ENCODE assay signal across 27 cellular contexts in the genomic region with DNA sequence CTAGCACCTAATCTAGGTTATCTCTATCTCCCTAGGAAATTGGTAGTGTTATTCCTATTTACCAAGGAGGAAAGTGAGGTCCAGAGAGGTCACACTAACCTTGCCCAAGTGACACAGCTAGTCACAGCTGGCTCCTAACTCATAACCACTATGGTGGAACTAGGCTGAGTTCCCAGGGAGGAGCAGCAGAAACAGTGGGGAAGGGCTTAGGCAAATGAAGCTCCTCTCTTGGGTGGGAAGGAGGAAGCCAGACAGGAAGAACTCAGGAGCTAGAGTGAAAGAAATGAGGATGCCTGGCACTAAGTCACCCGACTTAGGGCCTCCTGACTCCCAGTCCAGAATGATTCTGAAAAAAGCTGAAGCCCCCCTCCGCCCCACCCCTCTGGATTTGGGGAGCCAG. TPM values are rescaled to one million over a fixed set of nuclear protein-coding genes. Genes with fewer than 3 reads are reported as not detected.
DNase-seq lines count a peak whose midpoint lies in the region; ATAC-seq and TF ChIP-seq lines count a peak whose summit lies in the region.
"Had no signal": no experiment of that assay in that cellular context is flagged by ENCODE, and none has a peak within 500 bp of the region (broad histone marks: within the 10 kb centered on the region; RNA-seq: fewer than 3 reads in every experiment).

No MANE protein-coding gene starts in this region.

- TF ChIP-seq EP300 in esophagus muscularis mucosa (IDR thresholded peaks at IDR 0.05): no peak

- peaks cover 38% of the 10 kb centered on the region for H3K4me1 ChIP-seq in HUES48 (ENCODE audit: control insufficient read depth, insufficient read depth, low read length)
- peaks cover 21 to 28% (median 22%) of the 10 kb centered on the region in 4 donors for H3K4me1 ChIP-seq in esophagus muscularis mucosa

- H3K27ac ChIP-seq in HUES48 (ENCODE audit: low read depth, low read length) (peak overlapping the region; percentile 11), esophagus muscularis mucosa (replicated peaks in 1 of 4) (no peak overlapping the region)
- H3K27ac ChIP-seq: hepatocyte, SJSA1 had no signal

- no peaks in the 10 kb centered on the region for H3K9me3 Mint-ChIP-seq in activated T-helper 1 cell treated with anti-CD3 and anti-CD28 coated beads, Interleukin-12 subunit alpha, Interleukin-12 subunit beta, Interleukin-2, Interleukin-4 antibody, amounts not matched to agents 30 ng/mL and 10 ng/mL and 1 ng/mL, durations not matched to agents 14 hours and 24 hours and 36 hours
- H3K9me3 Mint-ChIP-seq in stimulated activated effector memory CD8-positive, alpha-beta T cell treated with anti-CD3 and anti-CD28 coated beads, Interleukin-12 subunit alpha, Interleukin-12 subunit beta, amount 100 ng/mL, for 72 hours: no peaks in the 10 kb centered on the region
- no peaks in the 10 kb centered on the region for H3K9me3 Mint-ChIP-seq in glutamatergic neuron (ENCODE audit: unreplicated experiment)
- H3K9me3 Mint-ChIP-seq: activated T-cell treated with anti-CD3 and anti-CD28 coated beads, Interleukin-2, amount 50 U/mL, for 4 hours; CD4-positive, CD25-positive, alpha-beta regulatory T cell; nephron; stimulated activated naive CD8-positive, alpha-beta T cell treated with anti-CD3 and anti-CD28 coated beads, Interleukin-15, amount 100 ng/mL, for 72 hours; T-cell; type B pancreatic cell had no signal

- WGBS in esophagus muscularis mucosa: 84% methylated on average over 2 of the region's 2 CpGs

- POLR2A ChIA-PET in GM10248 (lab: Yijun Ruan, JAX): interaction anchor here (0.5 kb wide), 1 partner anchor 220 kb away, joined by 3 read pairs; no protein-coding TSS in a partner anchor

- H3K36me3 ChIP-seq in HUES48 (ENCODE audit: control insufficient read depth, insufficient read depth, low read length) (peaks cover 41% of the 10 kb centered on the region), esophagus muscularis mucosa (peaks cover 25 to 70% (median 48%) of the 10 kb centered on the region in 4 donors)

- H3K4me1 Mint-ChIP-seq in activated T-helper 1 cell treated with anti-CD3 and anti-CD28 coated beads, Interleukin-12 subunit alpha, Interleukin-12 subunit beta, Interleukin-2, Interleukin-4 antibody, amounts not matched to agents 30 ng/mL and 10 ng/mL and 1 ng/mL, durations not matched to agents 14 hours and 24 hours and 36 hours (ENCODE audit: low read depth): peaks cover 18% of the 10 kb centered on the region
- H3K4me1 Mint-ChIP-seq in stimulated activated effector memory CD8-positive, alpha-beta T cell treated with anti-CD3 and anti-CD28 coated beads, Interleukin-12 subunit alpha, Interleukin-12 subunit beta, amount 100 ng/mL, for 72 hours: peaks cover 6% of the 10 kb centered on the region
- no peaks in the 10 kb centered on the region for H3K4me1 Mint-ChIP-seq in glutamatergic neuron (ENCODE audit: low read depth, unreplicated experiment)

- TF ChIP-seq POLR2A in esophagus muscularis mucosa (IDR thresholded peaks at IDR 0.05; ENCODE audit: low read depth): no peak

- CTCF ChIA-PET in GM10248 (lab: Yijun Ruan, JAX): interaction anchor here (1.0 to 3.2 kb wide), 13 partner anchors 9 to 368 kb away, joined by 3 to 10 read pairs (median 4); partner anchors contain the start of gene CPNE2

- H3K9ac ChIP-seq in HUES48 (ENCODE audit: low read depth, low read length): no peak overlapping the region

- H3K27me3 ChIP-seq in HUES48 (ENCODE audit: control insufficient read depth, insufficient read depth, low read length): no peaks in the 10 kb centered on the region
- no peaks in the 10 kb centered on the region for H3K27me3 ChIP-seq in esophagus muscularis mucosa
- H3K27me3 ChIP-seq: hepatocyte, SJSA1 had no signal

- TF ChIP-seq CTCF in esophagus muscularis mucosa (IDR thresholded peaks at IDR 0.05) (no peak), GM10248 (IDR thresholded peaks at IDR 0.05; ENCODE audit: control extremely low read depth, extremely low read depth, low read depth, missing control alignments) (no peak), glutamatergic neuron (IDR thresholded peaks at IDR 0.05; ENCODE audit: partially characterized antibody, unreplicated experiment) (no peak)

- intact Hi-C loops in activated T-helper 1 cell treated with anti-CD3 and anti-CD28 coated beads, Interleukin-12 subunit alpha, Interleukin-12 subunit beta, Interleukin-2, Interleukin-4 antibody, amounts not matched to agents 30 ng/mL and 10 ng/mL and 1 ng/mL, durations not matched to agents 14 hours and 24 hours and 36 hours (cut with micrococcal nuclease): no loop called here
- intact Hi-C loops in esophagus muscularis mucosa (cut with DNase I): no loop called here

- no peak overlapping the region for H3K4me3 Mint-ChIP-seq in activated T-helper 1 cell treated with anti-CD3 and anti-CD28 coated beads, Interleukin-12 subunit alpha, Interleukin-12 subunit beta, Interleukin-2, Interleukin-4 antibody, amounts not matched to agents 30 ng/mL and 10 ng/mL and 1 ng/mL, durations not matched to agents 14 hours and 24 hours and 36 hours
- H3K4me3 Mint-ChIP-seq in stimulated activated effector memory CD8-positive, alpha-beta T cell treated with anti-CD3 and anti-CD28 coated beads, Interleukin-12 subunit alpha, Interleukin-12 subunit beta, amount 100 ng/mL, for 72 hours: no peak overlapping the region
- no peak overlapping the region for H3K4me3 Mint-ChIP-seq in glutamatergic neuron (ENCODE audit: unreplicated experiment)
- H3K4me3 Mint-ChIP-seq: activated T-cell treated with anti-CD3 and anti-CD28 coated beads, Interleukin-2, amount 50 U/mL, for 4 hours; nephron; T-cell; type B pancreatic cell had no signal

- no peaks in the 10 kb centered on the region for H3K9me3 ChIP-seq in HUES48 (ENCODE audit: control insufficient read depth, insufficient read depth, low read length)
- no peaks in the 10 kb centered on the region for H3K9me3 ChIP-seq in esophagus muscularis mucosa
- H3K9me3 ChIP-seq: SJSA1 had no signal

- H3K4me3 ChIP-seq in HUES48 (ENCODE audit: low read depth, low read length) (no peak overlapping the region), esophagus muscularis mucosa (no peak overlapping the region)
- H3K4me3 ChIP-seq: hepatocyte, SJSA1 had no signal

- no peak for DNase-seq in activated T-helper 1 cell treated with anti-CD3 and anti-CD28 coated beads, Interleukin-12 subunit alpha, Interleukin-12 subunit beta, Interleukin-2, Interleukin-4 antibody, amounts not matched to agents 30 ng/mL and 10 ng/mL and 1 ng/mL, durations not matched to agents 14 hours and 24 hours and 36 hours (ENCODE audit: low spot score)
- DNase-seq in esophagus muscularis mucosa (ENCODE audit: extremely low spot score) (peak; percentile 75), GM10248 (ENCODE audit: extremely low spot score) (no peak), glutamatergic neuron (no peak)
- DNase-seq in stimulated activated effector memory CD8-positive, alpha-beta T cell treated with anti-CD3 and anti-CD28 coated beads, Interleukin-12 subunit alpha, Interleukin-12 subunit beta, amount 100 ng/mL, for 72 hours (ENCODE audit: low spot score in 2 of 2): no peak
- no peak for DNase-seq in activated CD4-positive, alpha-beta T cell treated with anti-CD3 and anti-CD28 coated beads for 48 hours
- no peak for DNase-seq in activated effector memory CD4-positive, alpha-beta T cell treated with anti-CD3 and anti-CD28 coated beads, Interleukin-2, amount 50 U/mL, for 16 hours
- DNase-seq: activated CD4-positive, alpha-beta T cell treated with anti-CD3 and anti-CD28 coated beads for 1 hour; activated naive CD4-positive, alpha-beta T cell treated with anti-CD3 and anti-CD28 coated beads, Interleukin-2, amount 50 U/mL, for 16 hours; activated T-cell treated with anti-CD3 and anti-CD28 coated beads, Interleukin-2, amount 50 U/mL, for 4 hours; CD4-positive, CD25-positive, alpha-beta regulatory T cell; effector CD4-positive, alpha-beta T cell; foreskin melanocyte; KG1; NCI-H146; NCI-H524 treated with DMSO at 0.1 percent for 48 hours; stimulated activated CD4-positive, alpha-beta T cell treated with anti-CD3 and anti-CD28 coated beads, Interleukin-15, amount 100 ng/mL, for 24 hours; T-cell had no signal

- peaks cover 30% of the 10 kb centered on the region for H3K36me3 Mint-ChIP-seq in activated T-helper 1 cell treated with anti-CD3 and anti-CD28 coated beads, Interleukin-12 subunit alpha, Interleukin-12 subunit beta, Interleukin-2, Interleukin-4 antibody, amounts not matched to agents 30 ng/mL and 10 ng/mL and 1 ng/mL, durations not matched to agents 14 hours and 24 hours and 36 hours (ENCODE audit: low read depth)
- H3K36me3 Mint-ChIP-seq in stimulated activated effector memory CD8-positive, alpha-beta T cell treated with anti-CD3 and anti-CD28 coated beads, Interleukin-12 subunit alpha, Interleukin-12 subunit beta, amount 100 ng/mL, for 72 hours: peaks cover 37% of the 10 kb centered on the region
- H3K36me3 Mint-ChIP-seq in glutamatergic neuron (ENCODE audit: unreplicated experiment): peaks cover 7% of the 10 kb centered on the region

- H3K27me3 Mint-ChIP-seq in activated T-helper 1 cell treated with anti-CD3 and anti-CD28 coated beads, Interleukin-12 subunit alpha, Interleukin-12 subunit beta, Interleukin-2, Interleukin-4 antibody, amounts not matched to agents 30 ng/mL and 10 ng/mL and 1 ng/mL, durations not matched to agents 14 hours and 24 hours and 36 hours (ENCODE audit: insufficient read depth): no peaks in the 10 kb centered on the region
- peaks cover 3% of the 10 kb centered on the region for H3K27me3 Mint-ChIP-seq in glutamatergic neuron (ENCODE audit: unreplicated experiment)
- H3K27me3 Mint-ChIP-seq: CD4-positive, CD25-positive, alpha-beta regulatory T cell; progenitor cell of endocrine pancreas; stimulated activated naive CD8-positive, alpha-beta T cell treated with anti-CD3 and anti-CD28 coated beads, Interleukin-15, amount 100 ng/mL, for 72 hours; T-cell; type B pancreatic cell had no signal

- ATAC-seq in stimulated activated effector memory CD8-positive, alpha-beta T cell treated with anti-CD3 and anti-CD28 coated beads, Interleukin-12 subunit alpha, Interleukin-12 subunit beta, amount 100 ng/mL, for 72 hours: no peak
- ATAC-seq: activated T-cell treated with anti-CD3 and anti-CD28 coated beads, Interleukin-2, amount 50 U/mL, for 4 hours; esophagus mucosa; sciatic nerve; T-cell had no signal

- peak overlapping the region; percentile 55 for H3K27ac Mint-ChIP-seq in activated T-helper 1 cell treated with anti-CD3 and anti-CD28 coated beads, Interleukin-12 subunit alpha, Interleukin-12 subunit beta, Interleukin-2, Interleukin-4 antibody, amounts not matched to agents 30 ng/mL and 10 ng/mL and 1 ng/mL, durations not matched to agents 14 hours and 24 hours and 36 hours
- peak overlapping the region; percentile 70 for H3K27ac Mint-ChIP-seq in stimulated activated effector memory CD8-positive, alpha-beta T cell treated with anti-CD3 and anti-CD28 coated beads, Interleukin-12 subunit alpha, Interleukin-12 subunit beta, amount 100 ng/mL, for 72 hours
- H3K27ac Mint-ChIP-seq in glutamatergic neuron (ENCODE audit: unreplicated experiment): no peak overlapping the region
- H3K27ac Mint-ChIP-seq: progenitor cell of endocrine pancreas, type B pancreatic cell had no signal

RNA-seq across cellular contexts. Expression of gene PSME3IP1, which starts 34.5 kb away (rescaled TPM):
- total RNA-seq in activated T-helper 1 cell treated with anti-CD3 and anti-CD28 coated beads, Interleukin-12 subunit alpha, Interleukin-12 subunit beta, Interleukin-2, Interleukin-4 antibody, amounts not matched to agents 30 ng/mL and 10 ng/mL and 1 ng/mL, durations not matched to agents 14 hours and 24 hours and 36 hours: 116 and 124 TPM in 2 replicates
- total RNA-seq in esophagus muscularis mucosa: 10 to 100 TPM; 47.8 to 60.7 (median 57.5) TPM
- total RNA-seq in glutamatergic neuron (ENCODE audit: unreplicated experiment): 124 TPM

RNA-seq across cellular contexts. Expression of gene RSPRY1, which starts 34.8 kb away (rescaled TPM):
- total RNA-seq in activated T-helper 1 cell treated with anti-CD3 and anti-CD28 coated beads, Interleukin-12 subunit alpha, Interleukin-12 subunit beta, Interleukin-2, Interleukin-4 antibody, amounts not matched to agents 30 ng/mL and 10 ng/mL and 1 ng/mL, durations not matched to agents 14 hours and 24 hours and 36 hours: 36.0 and 36.5 TPM in 2 replicates
- total RNA-seq in esophagus muscularis mucosa (10 to 100 TPM; 22.4 to 30.7 (median 25.7) TPM), glutamatergic neuron (ENCODE audit: unreplicated experiment) (70.0 TPM)

RNA-seq across cellular contexts. Expression of gene CPNE2, which starts 59.0 kb away (rescaled TPM):
- total RNA-seq in activated T-helper 1 cell treated with anti-CD3 and anti-CD28 coated beads, Interleukin-12 subunit alpha, Interleukin-12 subunit beta, Interleukin-2, Interleukin-4 antibody, amounts not matched to agents 30 ng/mL and 10 ng/mL and 1 ng/mL, durations not matched to agents 14 hours and 24 hours and 36 hours: 3.7 and 4.6 TPM in 2 replicates
- total RNA-seq in esophagus muscularis mucosa (10 to 100 TPM; 21.6 to 43.0 (median 34.9) TPM), glutamatergic neuron (ENCODE audit: unreplicated experiment) (3.4 TPM)
